ENCODE assay signal across 9 cellular contexts in the genomic region with DNA sequence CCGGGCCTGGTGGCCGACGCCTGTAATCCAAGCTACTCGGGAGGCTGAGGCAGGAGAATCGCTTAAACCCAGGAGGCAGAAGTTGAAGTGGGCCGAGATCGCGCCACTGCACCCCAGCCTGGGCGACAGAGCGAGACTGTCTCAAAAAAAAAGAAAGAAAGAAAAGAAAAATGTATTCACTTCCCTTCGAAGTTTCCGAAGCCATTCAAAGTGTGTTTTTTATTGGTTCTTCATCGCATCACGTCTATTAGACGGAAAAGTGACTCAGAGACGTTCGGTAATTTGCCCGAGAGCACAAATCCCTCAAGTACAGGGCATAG. TPM values are rescaled to one million over a fixed set of nuclear protein-coding genes. Genes with fewer than 3 reads are reported as not detected.
DNase-seq lines count a peak whose midpoint lies in the region; ATAC-seq and TF ChIP-seq lines count a peak whose summit lies in the region.
"Not testable (repeated sequence)": the region's sequence is repeated elsewhere in the genome, so short reads cannot be mapped to it uniquely, and the experiment has no call there.
"Had no signal": no experiment of that assay in that cellular context is flagged by ENCODE, and none has a peak within 500 bp of the region (broad histone marks: within the 10 kb centered on the region; RNA-seq: fewer than 3 reads in every experiment).

No MANE protein-coding gene starts in this region.

- not testable (repeated sequence) for H3K9me2 ChIP-seq in Loucy (replicated peaks; ENCODE audit: low read depth, low read length)

- H3K27me3 ChIP-seq in CD8-positive, alpha-beta memory T cell (ENCODE audit: insufficient read depth, low read length, poor library complexity, severe bottlenecking); Loucy (ENCODE audit: insufficient read depth, low read length, poor library complexity, severe bottlenecking); brain microvascular endothelial cell (replicated peaks); lung (ENCODE audit: control insufficient read depth, insufficient read depth); tibial nerve: not testable (repeated sequence)

- H3K79me2 ChIP-seq in Loucy (ENCODE audit: insufficient read depth, low read length): peaks cover 45% of the 10 kb centered on the region

- peak overlapping the region; percentile 93 for H3K9ac ChIP-seq in Loucy (ENCODE audit: low read depth, low read length, poor library complexity, severe bottlenecking)

- not testable (repeated sequence) for TF ChIP-seq CTCF in Loucy (conservative IDR thresholded peaks at IDR 0.05; ENCODE audit: low read length); brain microvascular endothelial cell (IDR thresholded peaks at IDR 0.05; ENCODE audit: low read depth, low read length, missing control alignments); fibroblast of mammary gland (conservative IDR thresholded peaks at IDR 0.05; ENCODE audit: control insufficient read depth, insufficient read depth, low read depth, low read length); lung (IDR thresholded peaks at IDR 0.05; ENCODE audit: control extremely low read depth, extremely low read depth); progenitor cell of endocrine pancreas (IDR thresholded peaks at IDR 0.05; ENCODE audit: unreplicated experiment); tibial nerve (IDR thresholded peaks at IDR 0.05)

- not testable (repeated sequence) for TF ChIP-seq POLR2A in tibial nerve (IDR thresholded peaks at IDR 0.05)

- H3K27ac ChIP-seq in CD8-positive, alpha-beta memory T cell (ENCODE audit: low read depth, low read length): peak overlapping the region; percentile 86
- H3K27ac ChIP-seq in brain microvascular endothelial cell (peak overlapping the region; percentile 88), lung (ENCODE audit: low read depth in 1 of 2, low read length in 1 of 2) (peak overlapping the region; percentile 95 to 97), tibial nerve (peak overlapping the region; percentile 90 to 99 (median 94))

- H3K36me3 Mint-ChIP-seq in CD8-positive, alpha-beta memory T cell: peaks cover 0 to 26% (median 3%) of the 10 kb centered on the region in 3 donors
- H3K36me3 Mint-ChIP-seq in activated CD4-positive, alpha-beta T cell treated with anti-CD3 and anti-CD28 coated beads, Interleukin-2, amount 10 ng/mL, durations not matched to agents 7 days and 5 days (ENCODE audit: low read depth): peaks cover 17% of the 10 kb centered on the region
- not testable (repeated sequence) for H3K36me3 Mint-ChIP-seq in progenitor cell of endocrine pancreas (ENCODE audit: insufficient read depth)

- not testable (repeated sequence) for H3F3A ChIP-seq in Loucy (ENCODE audit: low read depth)

- POLR2A ChIA-PET in CD8-positive, alpha-beta memory T cell (lab: Charles Lee): interaction anchor here (0.6 to 1.7 kb wide), 6 partner anchors 13 to 763 kb away, joined by 5 to 10 read pairs (median 6); partner anchors contain the start of genes RABGAP1, RC3H2 and ZBTB6
- POLR2A ChIA-PET in activated CD4-positive, alpha-beta T cell treated with anti-CD3 and anti-CD28 coated beads, Interleukin-2, amount 10 ng/mL, durations not matched to agents 7 days and 5 days (lab: Charles Lee): not testable (repeated sequence)

- not testable (repeated sequence) for H3K9me3 Mint-ChIP-seq in CD8-positive, alpha-beta memory T cell; activated CD4-positive, alpha-beta T cell treated with anti-CD3 and anti-CD28 coated beads, Interleukin-2, amount 10 ng/mL, durations not matched to agents 7 days and 5 days; progenitor cell of endocrine pancreas (ENCODE audit: low read depth)

- peaks cover 27% of the 10 kb centered on the region for H3K4me1 ChIP-seq in CD8-positive, alpha-beta memory T cell (ENCODE audit: insufficient read depth, low read length)
- H3K4me1 ChIP-seq in Loucy (ENCODE audit: insufficient read depth, low read length, poor library complexity, severe bottlenecking) (peaks cover 30% of the 10 kb centered on the region), tibial nerve (peaks cover 0 to 29% (median 18%) of the 10 kb centered on the region in 4 donors)
- H3K4me1 ChIP-seq in lung (ENCODE audit: control insufficient read depth in 2 of 2, insufficient read depth in 2 of 2, low read length in 2 of 2): not testable (repeated sequence)

- H3K27ac Mint-ChIP-seq in CD8-positive, alpha-beta memory T cell: peak overlapping the region in 7 of 8 donors; percentile 89 to 98 (median 97)
- peak overlapping the region; percentile 97 for H3K27ac Mint-ChIP-seq in activated CD4-positive, alpha-beta T cell treated with anti-CD3 and anti-CD28 coated beads, Interleukin-2, amount 10 ng/mL, durations not matched to agents 7 days and 5 days
- H3K27ac Mint-ChIP-seq in progenitor cell of endocrine pancreas: peak overlapping the region; percentile 99

- not testable (repeated sequence) for DNase-seq in CD8-positive, alpha-beta memory T cell; activated CD4-positive, alpha-beta T cell treated with anti-CD3 and anti-CD28 coated beads, Interleukin-2, amount 10 ng/mL, durations not matched to agents 7 days and 5 days; brain microvascular endothelial cell; fibroblast of mammary gland (ENCODE audit: low read depth); lung (ENCODE audit: low spot score); progenitor cell of endocrine pancreas (ENCODE audit: low spot score, unreplicated experiment); tibial nerve (ENCODE audit: low spot score in 2 of 2)

- ATAC-seq in lung (ENCODE audit: insufficient read depth, low FRiP score): not testable (repeated sequence)

- peak overlapping the region; percentile 97 for H2AFZ ChIP-seq in Loucy (ENCODE audit: low read length)

- H3K36me3 ChIP-seq in CD8-positive, alpha-beta memory T cell (ENCODE audit: insufficient read depth, low read length); Loucy (ENCODE audit: insufficient read depth, low read length); brain microvascular endothelial cell (replicated peaks); lung (ENCODE audit: control insufficient read depth in 2 of 2, insufficient read depth in 2 of 2, low read length in 2 of 2): not testable (repeated sequence)
- peaks cover 0 to 10% (median 0%) of the 10 kb centered on the region in 3 donors for H3K36me3 ChIP-seq in tibial nerve

- H3K4me1 Mint-ChIP-seq in CD8-positive, alpha-beta memory T cell: peaks cover 36 to 47% (median 40%) of the 10 kb centered on the region in 3 donors
- peaks cover 39% of the 10 kb centered on the region for H3K4me1 Mint-ChIP-seq in activated CD4-positive, alpha-beta T cell treated with anti-CD3 and anti-CD28 coated beads, Interleukin-2, amount 10 ng/mL, durations not matched to agents 7 days and 5 days
- H3K4me1 Mint-ChIP-seq in progenitor cell of endocrine pancreas (ENCODE audit: low read depth): peaks cover 11% of the 10 kb centered on the region

- H4K20me1 ChIP-seq in Loucy (ENCODE audit: insufficient read depth, low read length, poor library complexity, severe bottlenecking): peaks cover 39% of the 10 kb centered on the region

- H3K4me2 ChIP-seq in Loucy (ENCODE audit: low read depth, low read length, poor library complexity, severe bottlenecking): peak overlapping the region; percentile 95

- CTCF ChIA-PET in CD8-positive, alpha-beta memory T cell (lab: Charles Lee): interaction anchor here (1.2 to 1.3 kb wide), 3 partner anchors 9 to 84 kb away, joined by 3 to 4 read pairs (median 3); partner anchors contain the start of genes RC3H2 and ZBTB6
- CTCF ChIA-PET in activated CD4-positive, alpha-beta T cell treated with anti-CD3 and anti-CD28 coated beads, Interleukin-2, amount 10 ng/mL, durations not matched to agents 7 days and 5 days (lab: Charles Lee): interaction anchor here (1.0 to 1.2 kb wide), 3 partner anchors 10 to 102 kb away, joined by 3 to 4 read pairs (median 3); partner anchors contain the start of gene ZBTB26

- H3K9me3 ChIP-seq in CD8-positive, alpha-beta memory T cell (ENCODE audit: low read length); Loucy (ENCODE audit: insufficient read depth, low read depth, low read length); lung (ENCODE audit: control insufficient read depth in 2 of 2, insufficient read depth in 1 of 2, low read length in 1 of 2); tibial nerve: not testable (repeated sequence)

- not testable (repeated sequence) for TF ChIP-seq EP300 in tibial nerve (IDR thresholded peaks at IDR 0.05)

- peak overlapping the region; percentile 94 to 99 (median 97) for H3K4me3 Mint-ChIP-seq in CD8-positive, alpha-beta memory T cell
- peak overlapping the region; percentile 97 for H3K4me3 Mint-ChIP-seq in activated CD4-positive, alpha-beta T cell treated with anti-CD3 and anti-CD28 coated beads, Interleukin-2, amount 10 ng/mL, durations not matched to agents 7 days and 5 days
- peak overlapping the region; percentile 94 for H3K4me3 Mint-ChIP-seq in progenitor cell of endocrine pancreas (ENCODE audit: low read depth)

- WGBS in lung, 2 donors: 72 to 73% methylated on average over 18 of the region's 18 CpGs
- WGBS in tibial nerve, 2 donors: 71% methylated on average over 18 of the region's 18 CpGs

- H3K4me3 ChIP-seq in CD8-positive, alpha-beta memory T cell (ENCODE audit: low read length): peak overlapping the region; percentile 81
- H3K4me3 ChIP-seq in Loucy (ENCODE audit: low read length, poor library complexity, severe bottlenecking): peak overlapping the region; percentile 98
- peak overlapping the region; percentile 99 for H3K4me3 ChIP-seq in brain microvascular endothelial cell (ENCODE audit: low read depth, low read length)
- H3K4me3 ChIP-seq in fibroblast of mammary gland (ENCODE audit: control insufficient read depth, low read depth, low read length): peak overlapping the region; percentile 99
- H3K4me3 ChIP-seq in lung: peak overlapping the region; percentile 82
- H3K4me3 ChIP-seq in tibial nerve: peak overlapping the region; percentile 75 to 96 (median 86)

- not testable (repeated sequence) for H3K27me3 Mint-ChIP-seq in CD8-positive, alpha-beta memory T cell; activated CD4-positive, alpha-beta T cell treated with anti-CD3 and anti-CD28 coated beads, Interleukin-2, amount 10 ng/mL, durations not matched to agents 7 days and 5 days; progenitor cell of endocrine pancreas

- in situ Hi-C loops in brain microvascular endothelial cell (cut with HindIII; ENCODE audit: low pct_ligation_motif_present, low sequenced_read_pairs): not testable (repeated sequence)

RNA-seq across cellular contexts. Expression of gene PDCL, which starts 0.5 kb away (rescaled TPM):
- total RNA-seq in CD8-positive, alpha-beta memory T cell: 10 to 100 TPM; 18.2 to 18.7 TPM
- polyA plus RNA-seq in CD8-positive, alpha-beta memory T cell: 9.8 TPM
- 10 to 100 TPM; 22.4 to 25.2 TPM for total RNA-seq in activated CD4-positive, alpha-beta T cell treated with anti-CD3 and anti-CD28 coated beads, Interleukin-2, amount 10 ng/mL, durations not matched to agents 7 days and 5 days
- 10 to 100 TPM; 19.6 to 30.2 TPM for total RNA-seq in lung
- 10 to 100 TPM; 10.2 to 11.6 TPM for polyA plus RNA-seq in lung
- 31.2 and 33.3 TPM in 2 replicates for total RNA-seq in progenitor cell of endocrine pancreas
- total RNA-seq in tibial nerve: 10 to 100 TPM; 18.3 to 23.7 (median 21.4) TPM

RNA-seq across cellular contexts. Expression of gene OR1K1, which starts 29.0 kb away (rescaled TPM):
- total RNA-seq in CD8-positive, alpha-beta memory T cell: not detected
- not detected for polyA plus RNA-seq in CD8-positive, alpha-beta memory T cell
- total RNA-seq in activated CD4-positive, alpha-beta T cell treated with anti-CD3 and anti-CD28 coated beads, Interleukin-2, amount 10 ng/mL, durations not matched to agents 7 days and 5 days: not detected
- total RNA-seq in lung: not detected
- not detected for polyA plus RNA-seq in lung
- total RNA-seq in progenitor cell of endocrine pancreas: not detected in 2 replicates
- not detected for total RNA-seq in tibial nerve
- total RNA-seq: esophagus mucosa had no signal

RNA-seq across cellular contexts. Expression of gene OR5C1, which starts 40.2 kb away (rescaled TPM):
- total RNA-seq in CD8-positive, alpha-beta memory T cell: not detected
- not detected for polyA plus RNA-seq in CD8-positive, alpha-beta memory T cell
- total RNA-seq in activated CD4-positive, alpha-beta T cell treated with anti-CD3 and anti-CD28 coated beads, Interleukin-2, amount 10 ng/mL, durations not matched to agents 7 days and 5 days: not detected
- total RNA-seq in lung (not detected), progenitor cell of endocrine pancreas (not detected in 2 replicates), tibial nerve (not detected)
- not detected for polyA plus RNA-seq in lung
- total RNA-seq: esophagus mucosa had no signal
